ENCODE assay signal across 9 cellular contexts in the genomic region with DNA sequence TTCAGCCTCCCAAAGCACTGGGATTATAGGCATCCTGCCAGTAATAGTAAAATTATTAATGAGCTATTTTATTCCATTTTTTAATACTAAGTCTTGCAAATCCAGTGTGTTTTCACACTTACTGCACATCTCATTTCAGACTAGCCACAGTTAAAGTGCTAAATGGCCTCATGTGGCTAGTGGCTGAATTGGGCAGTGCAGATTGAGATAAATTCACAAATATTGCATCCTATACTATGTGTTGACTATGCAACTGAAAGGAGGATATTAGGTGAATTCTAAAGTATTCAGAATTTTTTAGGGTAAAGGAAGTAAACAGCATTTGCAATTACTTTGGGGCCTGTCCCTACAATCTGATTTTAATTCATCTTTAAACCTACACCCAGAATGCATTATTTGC. TPM values are rescaled to one million over a fixed set of nuclear protein-coding genes. Genes with fewer than 3 reads are reported as not detected.
DNase-seq lines count a peak whose midpoint lies in the region; ATAC-seq lines count a peak whose summit lies in the region.
"Had no signal": no experiment of that assay in that cellular context is flagged by ENCODE, and none has a peak within 500 bp of the region (broad histone marks: within the 10 kb centered on the region; RNA-seq: fewer than 3 reads in every experiment).

No MANE protein-coding gene starts in this region.

- peak overlapping the region; percentile 99 for H3K27ac Mint-ChIP-seq in CD4-positive, CD25-positive, alpha-beta regulatory T cell
- peak overlapping the region; percentile 89 for H3K27ac Mint-ChIP-seq in activated CD4-positive, alpha-beta memory T cell treated with anti-CD3 and anti-CD28 coated beads for 36 hours

- intact Hi-C loops in activated CD4-positive, alpha-beta memory T cell treated with anti-CD3 and anti-CD28 coated beads for 36 hours (cut with micrococcal nuclease), result loop anchor here (1.0 to 10.0 kb wide), 6 partner anchors 19 to 709 kb away; a partner anchor contains a TSS

- H3K4me3 Mint-ChIP-seq in CD4-positive, CD25-positive, alpha-beta regulatory T cell, result peak overlapping the region; percentile 86 to 93 (median 88)
- H3K4me3 Mint-ChIP-seq in activated CD4-positive, alpha-beta memory T cell treated with anti-CD3 and anti-CD28 coated beads for 36 hours, result peak overlapping the region; percentile 50

- peak overlapping the region; percentile 79 for H3K4me3 ChIP-seq in CD4-positive, CD25-positive, alpha-beta regulatory T cell (ENCODE audit: low read depth, low read length)

- peak overlapping the region; percentile 96 for H3K27ac ChIP-seq in CD4-positive, CD25-positive, alpha-beta regulatory T cell (ENCODE audit: insufficient read depth, low read length, poor library complexity, severe bottlenecking)

- POLR2A ChIA-PET in activated CD4-positive, alpha-beta memory T cell treated with anti-CD3 and anti-CD28 coated beads for 36 hours (lab: Charles Lee), result interaction anchor here (1.7 kb wide), 1 partner anchor 11 kb away, joined by 7 read pairs; a partner anchor contains a TSS

- H3K9me3 ChIP-seq in CD4-positive, CD25-positive, alpha-beta regulatory T cell (ENCODE audit: control insufficient read depth in 2 of 2, low read length in 2 of 2), result no peaks in the 10 kb centered on the region

- CTCF ChIA-PET in activated CD4-positive, alpha-beta memory T cell treated with anti-CD3 and anti-CD28 coated beads for 36 hours (lab: Charles Lee), result interaction anchor here (0.9 to 1.7 kb wide), 2 partner anchors 18 to 26 kb away, joined by 3 read pairs; no protein-coding TSS in a partner anchor

- peaks cover 0 to 2% (median 0%) of the 10 kb centered on the region in 7 donors for H3K9me3 Mint-ChIP-seq in CD4-positive, CD25-positive, alpha-beta regulatory T cell
- peaks cover 6% of the 10 kb centered on the region for H3K9me3 Mint-ChIP-seq in activated CD4-positive, alpha-beta memory T cell treated with anti-CD3 and anti-CD28 coated beads for 36 hours

- peaks cover 43% of the 10 kb centered on the region for H3K36me3 Mint-ChIP-seq in CD4-positive, CD25-positive, alpha-beta regulatory T cell
- H3K36me3 Mint-ChIP-seq in activated CD4-positive, alpha-beta memory T cell treated with anti-CD3 and anti-CD28 coated beads for 36 hours, result peaks cover 26% of the 10 kb centered on the region

- peaks cover 53 to 93% (median 71%) of the 10 kb centered on the region in 4 donors for H3K4me1 Mint-ChIP-seq in CD4-positive, CD25-positive, alpha-beta regulatory T cell
- H3K4me1 Mint-ChIP-seq in activated CD4-positive, alpha-beta memory T cell treated with anti-CD3 and anti-CD28 coated beads for 36 hours (ENCODE audit: low read depth), result peaks cover 88% of the 10 kb centered on the region

- peaks cover 6% of the 10 kb centered on the region for H3K27me3 Mint-ChIP-seq in CD4-positive, CD25-positive, alpha-beta regulatory T cell
- no peaks in the 10 kb centered on the region for H3K27me3 Mint-ChIP-seq in activated CD4-positive, alpha-beta memory T cell treated with anti-CD3 and anti-CD28 coated beads for 36 hours

- peak; percentile 5 to 12 for ATAC-seq in CD4-positive, CD25-positive, alpha-beta regulatory T cell (ENCODE audit: low read depth in 2 of 2)
- ATAC-seq in GM19023 (IDR thresholded peaks at IDR 0.05; ENCODE audit: unreplicated experiment), result peak; percentile 36
- peak; percentile 41 for ATAC-seq in HG02981 (IDR thresholded peaks at IDR 0.05; ENCODE audit: unreplicated experiment)
- ATAC-seq: right cardiac atrium had no signal

- peaks cover 89% of the 10 kb centered on the region for H3K4me1 ChIP-seq in CD4-positive, CD25-positive, alpha-beta regulatory T cell (ENCODE audit: control insufficient read depth, insufficient read depth, low read length, poor library complexity, severe bottlenecking)

- no peak for DNase-seq in CD4-positive, CD25-positive, alpha-beta regulatory T cell
- DNase-seq in activated CD4-positive, alpha-beta memory T cell treated with anti-CD3 and anti-CD28 coated beads for 36 hours, result no peak
- DNase-seq in activated effector memory CD4-positive, alpha-beta T cell treated with Interleukin-2 at 50 U/mL for 16 hours, result no peak
- DNase-seq in EL (no peak), activated gamma-delta T cell treated with Interleukin-2 at 50 U/mL for 16 hours (no peak), NCI-H2029 (lab: John Stamatoyannopoulos, UW) (no peak)
- DNase-seq: right cardiac atrium had no signal

- H3K36me3 ChIP-seq in CD4-positive, CD25-positive, alpha-beta regulatory T cell (ENCODE audit: control insufficient read depth, insufficient read depth, low read length), result peaks cover 12% of the 10 kb centered on the region

- H3K27me3 ChIP-seq in CD4-positive, CD25-positive, alpha-beta regulatory T cell (ENCODE audit: control insufficient read depth, insufficient read depth, low read length), result no peaks in the 10 kb centered on the region

RNA-seq across cellular contexts. Expression of a gene that starts 10.2 kb away (rescaled TPM):
- 86.4 TPM for total RNA-seq in CD4-positive, CD25-positive, alpha-beta regulatory T cell
- polyA plus RNA-seq in CD4-positive, CD25-positive, alpha-beta regulatory T cell, result 10 to 100 TPM; 44.1 to 56.0 (median 50.3) TPM
- 10 to 100 TPM; 50.1 to 52.1 TPM for total RNA-seq in activated CD4-positive, alpha-beta memory T cell treated with anti-CD3 and anti-CD28 coated beads for 36 hours
